ENCODE assay signal across 15 cellular contexts in genomic region chr10:30821269-30821993, GRCh38.
DNase-seq lines count a peak whose midpoint lies in the region; ATAC-seq and TF ChIP-seq lines count a peak whose summit lies in the region.
"Had no signal": no experiment of that assay in that cellular context is flagged by ENCODE, and none has a peak within 500 bp of the region (broad histone marks: within the 10 kb centered on the region; RNA-seq: fewer than 3 reads in every experiment).

No MANE protein-coding gene starts in this region.

- no peak overlapping the region for H3K4me3 ChIP-seq in adipocyte (ENCODE audit: low read length)
- no peak overlapping the region for H3K4me3 ChIP-seq in skeletal muscle satellite cell (ENCODE audit: low read length)
- no peak overlapping the region for H3K4me3 ChIP-seq in effector memory CD4-positive, alpha-beta T cell (ENCODE audit: insufficient read depth, low read depth, low read length, poor library complexity, severe bottlenecking)
- H3K4me3 ChIP-seq: BLaER1 treated with 17β-estradiol and CSF1 and Interleukin-3, amounts not matched to agents 10 nM and 100 nM had no signal

- H3K4me1 ChIP-seq in adipocyte (ENCODE audit: control insufficient read depth, insufficient read depth, low read length), result peaks cover 45% of the 10 kb centered on the region
- H3K4me1 ChIP-seq in skeletal muscle satellite cell (ENCODE audit: control insufficient read depth, insufficient read depth, low read length), result peaks cover 45% of the 10 kb centered on the region
- H3K4me1 ChIP-seq in effector memory CD4-positive, alpha-beta T cell (ENCODE audit: control insufficient read depth, insufficient read depth, low read length, poor library complexity, severe bottlenecking), result no peaks in the 10 kb centered on the region
- H3K4me1 ChIP-seq: foreskin keratinocyte had no signal

- CTCF ChIA-PET in GM10248 (lab: Yijun Ruan, JAX), result no interaction called here

- H3K36me3 ChIP-seq in adipocyte (ENCODE audit: control insufficient read depth, insufficient read depth, low read length, severe bottlenecking) (no peaks in the 10 kb centered on the region), skeletal muscle satellite cell (ENCODE audit: insufficient read depth, low read length) (no peaks in the 10 kb centered on the region)
- H3K36me3 ChIP-seq in effector memory CD4-positive, alpha-beta T cell (ENCODE audit: control insufficient read depth, insufficient read depth, low read length), result no peaks in the 10 kb centered on the region
- H3K36me3 ChIP-seq: BLaER1 treated with 17β-estradiol and CSF1 and Interleukin-3, amounts not matched to agents 10 nM and 100 nM had no signal

- H3K27me3 ChIP-seq in adipocyte (replicated peaks; ENCODE audit: control insufficient read depth, insufficient read depth, low read length), result no peaks in the 10 kb centered on the region
- no peaks in the 10 kb centered on the region for H3K27me3 ChIP-seq in skeletal muscle satellite cell (ENCODE audit: control insufficient read depth, insufficient read depth, low read length)
- H3K27me3 ChIP-seq in effector memory CD4-positive, alpha-beta T cell (replicated peaks; ENCODE audit: control insufficient read depth, insufficient read depth, low read length, poor library complexity, severe bottlenecking), result no peaks in the 10 kb centered on the region
- H3K27me3 ChIP-seq: BLaER1 treated with 17β-estradiol and CSF1 and Interleukin-3, amounts not matched to agents 10 nM and 100 nM had no signal

- H3K9ac ChIP-seq in adipocyte (ENCODE audit: low read length) (peak overlapping the region; percentile 87), skeletal muscle satellite cell (ENCODE audit: low read depth, low read length) (peak overlapping the region; percentile 69)
- H3K9ac ChIP-seq: BLaER1 treated with 17β-estradiol and CSF1 and Interleukin-3, amounts not matched to agents 10 nM and 100 nM had no signal

- H3K27ac ChIP-seq in effector memory CD4-positive, alpha-beta T cell (ENCODE audit: insufficient read depth, low read length, poor library complexity, severe bottlenecking), result no peak overlapping the region
- H3K27ac ChIP-seq: BLaER1 treated with 17β-estradiol and CSF1 and Interleukin-3, amounts not matched to agents 10 nM and 100 nM; foreskin keratinocyte; VCaP had no signal

- DNase-seq in GM03348 (ENCODE audit: low spot score) (peak; percentile 42), adipocyte (ENCODE audit: low read depth) (no peak), left lobe of liver (ENCODE audit: low spot score) (no peak), DMS153 (lab: John Stamatoyannopoulos, UW) (no peak), GM10248 (ENCODE audit: extremely low spot score) (no peak), NCI-H2029 treated with DMSO at 0.1 percent for 48 hours (lab: John Stamatoyannopoulos, UW) (no peak)
- no peak for DNase-seq in effector memory CD4-positive, alpha-beta T cell
- DNase-seq: NCI-H1105; stimulated activated CD4-positive, alpha-beta T cell treated with anti-CD3 and anti-CD28 coated beads, Interleukin-1b, Interleukin-23, amount 100 ng/mL, for 48 hours had no signal

- ATAC-seq in left lobe of liver, result peak; percentile 27
- ATAC-seq: activated naive CD4-positive, alpha-beta T cell treated with anti-CD3 and anti-CD28 coated beads, Interleukin-2, amount 50 U/mL, for 72 hours; HCT116 had no signal

- no peak overlapping the region for H3K4me2 ChIP-seq in skeletal muscle satellite cell (ENCODE audit: low read length)
- H3K4me2 ChIP-seq: BLaER1 treated with 17β-estradiol and CSF1 and Interleukin-3, amounts not matched to agents 10 nM and 100 nM had no signal

- TF ChIP-seq CTCF in GM10248 (IDR thresholded peaks at IDR 0.05; ENCODE audit: control extremely low read depth, extremely low read depth, low read depth, missing control alignments), result no peak

- H3K9me3 ChIP-seq in adipocyte (ENCODE audit: control insufficient read depth, low read length) (no peaks in the 10 kb centered on the region), skeletal muscle satellite cell (replicated peaks; ENCODE audit: low read length) (no peaks in the 10 kb centered on the region)
- no peaks in the 10 kb centered on the region for H3K9me3 ChIP-seq in effector memory CD4-positive, alpha-beta T cell (ENCODE audit: control insufficient read depth, low read length)
- H3K9me3 ChIP-seq: BLaER1 treated with 17β-estradiol and CSF1 and Interleukin-3, amounts not matched to agents 10 nM and 100 nM had no signal

- POLR2A ChIA-PET in GM10248 (lab: Yijun Ruan, JAX), result no interaction called here
